ENCODE assay signal across 26 cellular contexts in genomic region chr12:28258998-28259397, GRCh38.
A peak's percentile ranks its signal among the peaks of the same experiment; 100 is the strongest.
DNase-seq lines count a peak whose midpoint lies in the region; ATAC-seq, FAIRE-seq and TF ChIP-seq lines count a peak whose summit lies in the region.
"Had no signal": no experiment of that assay in that cellular context is flagged by ENCODE, and none has a peak within 500 bp of the region (broad histone marks: within the 10 kb centered on the region; RNA-seq: fewer than 3 reads in every experiment).

No MANE protein-coding gene starts in this region.

- in situ Hi-C loops in mammary epithelial cell (cut with MboI; ENCODE audit: low sequenced_read_pairs in 2 of 2) = no loop called here

- CTCF ChIA-PET in mammary epithelial cell (lab: Charles Lee; ENCODE audit: low non-redundant PET) = no interaction called here

- H3K4me3 Mint-ChIP-seq in astrocyte (ENCODE audit: unreplicated experiment) = no peak overlapping the region
- H3K4me3 Mint-ChIP-seq: activated CD4-positive, alpha-beta memory T cell treated with anti-CD3 and anti-CD28 coated beads, Interleukin-2, amount 10 ng/mL, durations not matched to agents 7 days and 5 days; activated naive CD8-positive, alpha-beta T cell treated with anti-CD3 and anti-CD28 coated beads for 36 hours; CD4-positive, alpha-beta T cell; T-helper 17 cell had no signal

- no peak for TF ChIP-seq POLR2A in breast epithelium (IDR thresholded peaks at IDR 0.05)

- no peak overlapping the region for H3K27ac ChIP-seq in mammary epithelial cell (ENCODE audit: insufficient read depth, low read depth, low read length)
- no peak overlapping the region for H3K27ac ChIP-seq in breast epithelium
- H3K27ac ChIP-seq in astrocyte (ENCODE audit: low read depth, low read length) = no peak overlapping the region
- H3K27ac ChIP-seq: 22Rv1, foreskin keratinocyte, heart right ventricle, prostate gland, vagina had no signal

- H3K79me2 ChIP-seq in mammary epithelial cell (ENCODE audit: insufficient read depth, low read length) (no peaks in the 10 kb centered on the region), astrocyte (ENCODE audit: insufficient read depth, low read length) (no peaks in the 10 kb centered on the region)

- WGBS in mammary epithelial cell (ENCODE audit: low coverage, missing lambda C conversion rate) = 100% methylated on average over 1 of the region's 1 CpG

- no TSS peak for BruUV-seq in mammary epithelial cell (replicated peaks; lab: Mats Ljungman, UMichigan)

- H3K4me1 ChIP-seq in mammary epithelial cell (ENCODE audit: insufficient read depth, low read length) (peaks cover 5% of the 10 kb centered on the region), breast epithelium (no peaks in the 10 kb centered on the region), astrocyte (ENCODE audit: insufficient read depth, low read length) (no peaks in the 10 kb centered on the region)
- H3K4me1 ChIP-seq: heart right ventricle, prostate gland, vagina had no signal

- no peaks in the 10 kb centered on the region for H3K27me3 Mint-ChIP-seq in astrocyte (ENCODE audit: low read depth, unreplicated experiment)
- H3K27me3 Mint-ChIP-seq: activated CD4-positive, alpha-beta memory T cell treated with anti-CD3 and anti-CD28 coated beads, Interleukin-2, amount 10 ng/mL, durations not matched to agents 7 days and 5 days; activated naive CD8-positive, alpha-beta T cell treated with anti-CD3 and anti-CD28 coated beads for 36 hours; CD4-positive, alpha-beta T cell; T-helper 17 cell had no signal

- peak; percentile 20 for FAIRE-seq in astrocyte (lab: Jason Lieb, UNC)
- FAIRE-seq: H1, HTR-8/SVneo had no signal

- no peak for ATAC-seq in HG03108 (IDR thresholded peaks at IDR 0.05; ENCODE audit: unreplicated experiment)
- ATAC-seq: foreskin keratinocyte; heart right ventricle; left colon; stimulated activated naive CD8-positive, alpha-beta T cell treated with anti-CD3 and anti-CD28 coated beads, Interleukin-15, Interleukin-2, amounts not matched to agents 100 U/mL and 50 U/mL, for 24 hours; T-helper 17 cell had no signal

- peaks cover 5% of the 10 kb centered on the region for H3K4me1 Mint-ChIP-seq in astrocyte (ENCODE audit: low read depth, unreplicated experiment)

- H3K9me3 ChIP-seq in mammary epithelial cell (replicated peaks; ENCODE audit: insufficient read depth, low read length) = no peaks in the 10 kb centered on the region
- no peaks in the 10 kb centered on the region for H3K9me3 ChIP-seq in breast epithelium
- no peaks in the 10 kb centered on the region for H3K9me3 ChIP-seq in astrocyte (ENCODE audit: insufficient read depth, low read depth, low read length)
- H3K9me3 ChIP-seq: heart right ventricle, prostate gland, SK-N-SH, vagina had no signal

- H4K20me1 ChIP-seq in mammary epithelial cell (ENCODE audit: insufficient read depth, low read length) (no peaks in the 10 kb centered on the region), astrocyte (ENCODE audit: insufficient read depth, low read length) (no peaks in the 10 kb centered on the region)

- TF ChIP-seq CTCF in mammary epithelial cell (conservative IDR thresholded peaks at IDR 0.05 in 1 of 2, IDR thresholded peaks at IDR 0.05 in 1 of 2; ENCODE audit: extremely low read depth in 1 of 2, insufficient read depth in 1 of 2, low read depth in 1 of 2, low read length in 2 of 2) (no peak), breast epithelium (IDR thresholded peaks at IDR 0.05) (no peak), astrocyte (IDR thresholded peaks at IDR 0.05; ENCODE audit: insufficient read depth, low read depth, low read length) (no peak), fibroblast of the aortic adventitia (IDR thresholded peaks at IDR 0.05; ENCODE audit: insufficient read depth, low read length) (no peak)

- peak; percentile 23 for DNase-seq in mammary epithelial cell
- DNase-seq in breast epithelium (ENCODE audit: low spot score in 2 of 2) = no peak
- peak; percentile 53 for DNase-seq in astrocyte (ENCODE audit: low read depth)
- DNase-seq in fibroblast of the aortic adventitia (ENCODE audit: low read depth) = peak; percentile 20
- no peak for DNase-seq in stimulated activated CD4-positive, alpha-beta T cell treated with anti-CD3 and anti-CD28 coated beads, Interleukin-1b, Interleukin-23, amount 100 ng/mL, for 48 hours
- DNase-seq in mucosa of gallbladder (ENCODE audit: low spot score) = no peak
- DNase-seq in activated CD4-positive, alpha-beta T cell treated with anti-CD3 and anti-CD28 coated beads, Interleukin-2, amount 50 U/mL, for 1 hour = no peak
- DNase-seq: activated CD4-positive, alpha-beta memory T cell treated with anti-CD3 and anti-CD28 coated beads, Interleukin-2, amount 10 ng/mL, durations not matched to agents 7 days and 5 days; activated CD4-positive, CD25-positive, alpha-beta regulatory T cell treated with anti-CD3 and anti-CD28 coated beads, Interleukin-2, amount 50 U/mL, for 72 hours; activated naive CD8-positive, alpha-beta T cell treated with anti-CD3 and anti-CD28 coated beads for 36 hours; CD4-positive, alpha-beta T cell; heart right ventricle; KG1; left colon; mesenchymal stem cell; NCI-H1436 treated with DMSO at 0.1 percent for 48 hours; SK-N-SH; stimulated activated naive CD8-positive, alpha-beta T cell treated with anti-CD3 and anti-CD28 coated beads, Interleukin-15, Interleukin-2, amounts not matched to agents 100 U/mL and 50 U/mL, for 24 hours; T-helper 17 cell had no signal

- no peak overlapping the region for H3K9ac ChIP-seq in mammary epithelial cell (ENCODE audit: insufficient read depth, low read length)
- H3K9ac ChIP-seq in astrocyte (ENCODE audit: low read length) = no peak overlapping the region
- H3K9ac ChIP-seq: SK-N-SH had no signal

- dilution Hi-C loops in mammary epithelial cell (cut with HindIII; ENCODE audit: low sequenced_read_pairs) = no loop called here

- H2AFZ ChIP-seq in mammary epithelial cell (ENCODE audit: low read depth, low read length) (no peak overlapping the region), astrocyte (ENCODE audit: low read depth, low read length) (no peak overlapping the region)

- H3K9me3 Mint-ChIP-seq in astrocyte (ENCODE audit: unreplicated experiment) = no peaks in the 10 kb centered on the region
- H3K9me3 Mint-ChIP-seq: activated CD4-positive, alpha-beta memory T cell treated with anti-CD3 and anti-CD28 coated beads, Interleukin-2, amount 10 ng/mL, durations not matched to agents 7 days and 5 days; activated naive CD8-positive, alpha-beta T cell treated with anti-CD3 and anti-CD28 coated beads for 36 hours; CD4-positive, alpha-beta T cell had no signal

- intact Hi-C loops in mammary epithelial cell (cut with micrococcal nuclease) = no loop called here
- intact Hi-C loops in breast epithelium (cut with DNase I; ENCODE audit: low total_unique reads) = no loop called here

- H3K27ac Mint-ChIP-seq in astrocyte (ENCODE audit: unreplicated experiment) = no peak overlapping the region
- H3K27ac Mint-ChIP-seq: activated CD4-positive, alpha-beta memory T cell treated with anti-CD3 and anti-CD28 coated beads, Interleukin-2, amount 10 ng/mL, durations not matched to agents 7 days and 5 days; activated naive CD8-positive, alpha-beta T cell treated with anti-CD3 and anti-CD28 coated beads for 36 hours; CD4-positive, alpha-beta T cell; T-helper 17 cell had no signal

- H3K4me3 ChIP-seq in mammary epithelial cell (replicated peaks in 1 of 3; ENCODE audit: insufficient read depth in 1 of 3, low read depth in 2 of 3, low read length in 3 of 3) (no peak overlapping the region), breast epithelium (no peak overlapping the region), astrocyte (ENCODE audit: insufficient read depth, low read depth, low read length) (no peak overlapping the region), fibroblast of the aortic adventitia (ENCODE audit: low read depth, low read length) (no peak overlapping the region)
- H3K4me3 ChIP-seq: heart right ventricle, prostate gland, vagina had no signal

- no peaks in the 10 kb centered on the region for H3K36me3 ChIP-seq in mammary epithelial cell (ENCODE audit: insufficient read depth, low read length)
- H3K36me3 ChIP-seq in breast epithelium = no peaks in the 10 kb centered on the region
- H3K36me3 ChIP-seq in astrocyte (ENCODE audit: insufficient read depth, low read length) = no peaks in the 10 kb centered on the region
- H3K36me3 ChIP-seq: prostate gland, vagina had no signal

- H3K4me2 ChIP-seq in mammary epithelial cell (ENCODE audit: insufficient read depth, low read depth, low read length) (no peak overlapping the region), astrocyte (ENCODE audit: low read length) (no peak overlapping the region)
- H3K4me2 ChIP-seq: SK-N-SH had no signal

- H3K27me3 ChIP-seq in mammary epithelial cell (ENCODE audit: insufficient read depth, low read length) (no peaks in the 10 kb centered on the region), breast epithelium (no peaks in the 10 kb centered on the region), astrocyte (ENCODE audit: insufficient read depth, low read length) (no peaks in the 10 kb centered on the region)
- H3K27me3 ChIP-seq: foreskin keratinocyte, heart right ventricle, vagina had no signal

- H3K36me3 Mint-ChIP-seq in astrocyte (ENCODE audit: low read depth, unreplicated experiment) = peaks cover 2% of the 10 kb centered on the region

Comparison
In these comparisons a context has a peak if more than half of its experiments do, and no peak if none do; other contexts are left out.
1. DNase-seq: peak in mammary epithelial cell (single experiment), astrocyte (single experiment) and fibroblast of the aortic adventitia (single experiment); none in breast epithelium (0 of 2), stimulated activated CD4-positive, alpha-beta T cell treated with anti-CD3 and anti-CD28 coated beads, Interleukin-1b, Interleukin-23, amount 100 ng/mL, for 48 hours (single experiment), mucosa of gallbladder (single experiment) and activated CD4-positive, alpha-beta T cell treated with anti-CD3 and anti-CD28 coated beads, Interleukin-2, amount 50 U/mL, for 1 hour (single experiment).